1 cellular context compared by ENCODE assay signal in genomic region chr6:16578695-16579094, GRCh38.
TF ChIP-seq lines count a peak whose summit lies in the region.

No MANE protein-coding gene starts in this region.

TF ChIP-seq in HepG2, 621 proteins besides CTCF, POLR2A, EP300 and RAD21 (continued from another document):
- TF ChIP-seq, protein P1, sequence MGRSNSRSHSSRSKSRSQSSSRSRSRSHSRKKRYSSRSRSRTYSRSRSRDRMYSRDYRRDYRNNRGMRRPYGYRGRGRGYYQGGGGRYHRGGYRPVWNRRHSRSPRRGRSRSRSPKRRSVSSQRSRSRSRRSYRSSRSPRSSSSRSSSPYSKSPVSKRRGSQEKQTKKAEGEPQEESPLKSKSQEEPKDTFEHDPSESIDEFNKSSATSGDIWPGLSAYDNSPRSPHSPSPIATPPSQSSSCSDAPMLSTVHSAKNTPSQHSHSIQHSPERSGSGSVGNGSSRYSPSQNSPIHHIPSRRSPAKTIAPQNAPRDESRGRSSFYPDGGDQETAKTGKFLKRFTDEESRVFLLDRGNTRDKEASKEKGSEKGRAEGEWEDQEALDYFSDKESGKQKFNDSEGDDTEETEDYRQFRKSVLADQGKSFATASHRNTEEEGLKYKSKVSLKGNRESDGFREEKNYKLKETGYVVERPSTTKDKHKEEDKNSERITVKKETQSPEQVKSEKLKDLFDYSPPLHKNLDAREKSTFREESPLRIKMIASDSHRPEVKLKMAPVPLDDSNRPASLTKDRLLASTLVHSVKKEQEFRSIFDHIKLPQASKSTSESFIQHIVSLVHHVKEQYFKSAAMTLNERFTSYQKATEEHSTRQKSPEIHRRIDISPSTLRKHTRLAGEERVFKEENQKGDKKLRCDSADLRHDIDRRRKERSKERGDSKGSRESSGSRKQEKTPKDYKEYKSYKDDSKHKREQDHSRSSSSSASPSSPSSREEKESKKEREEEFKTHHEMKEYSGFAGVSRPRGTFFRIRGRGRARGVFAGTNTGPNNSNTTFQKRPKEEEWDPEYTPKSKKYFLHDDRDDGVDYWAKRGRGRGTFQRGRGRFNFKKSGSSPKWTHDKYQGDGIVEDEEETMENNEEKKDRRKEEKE (IDR thresholded peaks at IDR 0.05), result no peak
- TF ChIP-seq ZNF547 (CRISPR knock-in tag; IDR thresholded peaks at IDR 0.05) (no peak), PHF21A (CRISPR knock-in tag; IDR thresholded peaks at IDR 0.05) (peak; percentile 29; the same call in 1 of the 2 replicates), POLR2AphosphoS5 (IDR thresholded peaks at IDR 0.05; ENCODE audit: low read depth, low read length) (no peak), HDAC6 (IDR thresholded peaks at IDR 0.05; ENCODE audit: low read depth, low read length) (no peak), JDP2 (CRISPR knock-in tag; IDR thresholded peaks at IDR 0.05; ENCODE audit: borderline replicate concordance) (no peak), CENPX (CRISPR knock-in tag; IDR thresholded peaks at IDR 0.05) (0 out of 2 replicates have a peak, but pooled peaks have one; percentile 42), ZNF563 (CRISPR knock-in tag; IDR thresholded peaks at IDR 0.05) (no peak), CEBPB (IDR thresholded peaks at IDR 0.05; ENCODE audit: borderline replicate concordance, low read depth, low read length) (peak; percentile 76; the same call in 1 of the 2 replicates), NFIB (CRISPR knock-in tag; IDR thresholded peaks at IDR 0.05; ENCODE audit: borderline replicate concordance) (no peak), ZNF556 (CRISPR knock-in tag; IDR thresholded peaks at IDR 0.05; ENCODE audit: borderline replicate concordance) (no peak), SAFB2 (CRISPR knock-in tag; IDR thresholded peaks at IDR 0.05; ENCODE audit: borderline replicate concordance, low read depth) (no peak), SOX6 (IDR thresholded peaks at IDR 0.05) (no peak), SOX6 (CRISPR knock-in tag; IDR thresholded peaks at IDR 0.05) (0 out of 2 replicates have a peak, but pooled peaks have one; percentile 19), MYC (CRISPR knock-in tag; IDR thresholded peaks at IDR 0.05; ENCODE audit: borderline replicate concordance) (no peak), JUNB (CRISPR knock-in tag; IDR thresholded peaks at IDR 0.05; ENCODE audit: borderline replicate concordance) (no peak), RXRB (CRISPR knock-in tag; IDR thresholded peaks at IDR 0.05; ENCODE audit: borderline replicate concordance) (no peak), EZH2 (conservative IDR thresholded peaks at IDR 0.05; ENCODE audit: low read depth, low read length) (no peak), PAXIP1 (CRISPR knock-in tag; conservative IDR thresholded peaks at IDR 0.05) (0 out of 2 replicates have a peak, but pooled peaks have one; percentile 37), ELK4 (CRISPR knock-in tag; IDR thresholded peaks at IDR 0.05; ENCODE audit: borderline replicate concordance) (no peak), ONECUT2 (CRISPR knock-in tag; IDR thresholded peaks at IDR 0.05) (no peak), ARNTL (CRISPR knock-in tag; IDR thresholded peaks at IDR 0.05) (no peak), ZZZ3 (CRISPR knock-in tag; IDR thresholded peaks at IDR 0.05; ENCODE audit: borderline replicate concordance) (no peak), LCORL (IDR thresholded peaks at IDR 0.05) (no peak), LCORL (CRISPR knock-in tag; IDR thresholded peaks at IDR 0.05) (peak; percentile 77), ZNF589 (CRISPR knock-in tag; conservative IDR thresholded peaks at IDR 0.05) (no peak), HMG20B (CRISPR knock-in tag; conservative IDR thresholded peaks at IDR 0.05) (no peak), SP2 (CRISPR knock-in tag; IDR thresholded peaks at IDR 0.05) (no peak), ZNF17 (CRISPR knock-in tag; IDR thresholded peaks at IDR 0.05) (no peak), ZNF772 (CRISPR knock-in tag; IDR thresholded peaks at IDR 0.05) (no peak), ATRX (CRISPR knock-in tag; IDR thresholded peaks at IDR 0.05; ENCODE audit: borderline replicate concordance) (no peak), SMYD3 (CRISPR knock-in tag; IDR thresholded peaks at IDR 0.05) (no peak)
- TF ChIP-seq, protein P2, sequence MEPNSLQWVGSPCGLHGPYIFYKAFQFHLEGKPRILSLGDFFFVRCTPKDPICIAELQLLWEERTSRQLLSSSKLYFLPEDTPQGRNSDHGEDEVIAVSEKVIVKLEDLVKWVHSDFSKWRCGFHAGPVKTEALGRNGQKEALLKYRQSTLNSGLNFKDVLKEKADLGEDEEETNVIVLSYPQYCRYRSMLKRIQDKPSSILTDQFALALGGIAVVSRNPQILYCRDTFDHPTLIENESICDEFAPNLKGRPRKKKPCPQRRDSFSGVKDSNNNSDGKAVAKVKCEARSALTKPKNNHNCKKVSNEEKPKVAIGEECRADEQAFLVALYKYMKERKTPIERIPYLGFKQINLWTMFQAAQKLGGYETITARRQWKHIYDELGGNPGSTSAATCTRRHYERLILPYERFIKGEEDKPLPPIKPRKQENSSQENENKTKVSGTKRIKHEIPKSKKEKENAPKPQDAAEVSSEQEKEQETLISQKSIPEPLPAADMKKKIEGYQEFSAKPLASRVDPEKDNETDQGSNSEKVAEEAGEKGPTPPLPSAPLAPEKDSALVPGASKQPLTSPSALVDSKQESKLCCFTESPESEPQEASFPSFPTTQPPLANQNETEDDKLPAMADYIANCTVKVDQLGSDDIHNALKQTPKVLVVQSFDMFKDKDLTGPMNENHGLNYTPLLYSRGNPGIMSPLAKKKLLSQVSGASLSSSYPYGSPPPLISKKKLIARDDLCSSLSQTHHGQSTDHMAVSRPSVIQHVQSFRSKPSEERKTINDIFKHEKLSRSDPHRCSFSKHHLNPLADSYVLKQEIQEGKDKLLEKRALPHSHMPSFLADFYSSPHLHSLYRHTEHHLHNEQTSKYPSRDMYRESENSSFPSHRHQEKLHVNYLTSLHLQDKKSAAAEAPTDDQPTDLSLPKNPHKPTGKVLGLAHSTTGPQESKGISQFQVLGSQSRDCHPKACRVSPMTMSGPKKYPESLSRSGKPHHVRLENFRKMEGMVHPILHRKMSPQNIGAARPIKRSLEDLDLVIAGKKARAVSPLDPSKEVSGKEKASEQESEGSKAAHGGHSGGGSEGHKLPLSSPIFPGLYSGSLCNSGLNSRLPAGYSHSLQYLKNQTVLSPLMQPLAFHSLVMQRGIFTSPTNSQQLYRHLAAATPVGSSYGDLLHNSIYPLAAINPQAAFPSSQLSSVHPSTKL (CRISPR knock-in tag; IDR thresholded peaks at IDR 0.05), result 0 out of 2 replicates have a peak, but pooled peaks have one; percentile 16
- TF ChIP-seq, protein P3, sequence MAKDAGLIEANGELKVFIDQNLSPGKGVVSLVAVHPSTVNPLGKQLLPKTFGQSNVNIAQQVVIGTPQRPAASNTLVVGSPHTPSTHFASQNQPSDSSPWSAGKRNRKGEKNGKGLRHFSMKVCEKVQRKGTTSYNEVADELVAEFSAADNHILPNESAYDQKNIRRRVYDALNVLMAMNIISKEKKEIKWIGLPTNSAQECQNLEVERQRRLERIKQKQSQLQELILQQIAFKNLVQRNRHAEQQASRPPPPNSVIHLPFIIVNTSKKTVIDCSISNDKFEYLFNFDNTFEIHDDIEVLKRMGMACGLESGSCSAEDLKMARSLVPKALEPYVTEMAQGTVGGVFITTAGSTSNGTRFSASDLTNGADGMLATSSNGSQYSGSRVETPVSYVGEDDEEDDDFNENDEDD (CRISPR knock-in tag; IDR thresholded peaks at IDR 0.05; ENCODE audit: borderline replicate concordance), result no peak
- TF ChIP-seq, protein P4, sequence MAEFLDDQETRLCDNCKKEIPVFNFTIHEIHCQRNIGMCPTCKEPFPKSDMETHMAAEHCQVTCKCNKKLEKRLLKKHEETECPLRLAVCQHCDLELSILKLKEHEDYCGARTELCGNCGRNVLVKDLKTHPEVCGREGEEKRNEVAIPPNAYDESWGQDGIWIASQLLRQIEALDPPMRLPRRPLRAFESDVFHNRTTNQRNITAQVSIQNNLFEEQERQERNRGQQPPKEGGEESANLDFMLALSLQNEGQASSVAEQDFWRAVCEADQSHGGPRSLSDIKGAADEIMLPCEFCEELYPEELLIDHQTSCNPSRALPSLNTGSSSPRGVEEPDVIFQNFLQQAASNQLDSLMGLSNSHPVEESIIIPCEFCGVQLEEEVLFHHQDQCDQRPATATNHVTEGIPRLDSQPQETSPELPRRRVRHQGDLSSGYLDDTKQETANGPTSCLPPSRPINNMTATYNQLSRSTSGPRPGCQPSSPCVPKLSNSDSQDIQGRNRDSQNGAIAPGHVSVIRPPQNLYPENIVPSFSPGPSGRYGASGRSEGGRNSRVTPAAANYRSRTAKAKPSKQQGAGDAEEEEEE (CRISPR knock-in tag; IDR thresholded peaks at IDR 0.05; ENCODE audit: borderline replicate concordance), result no peak
- TF ChIP-seq, protein P5, sequence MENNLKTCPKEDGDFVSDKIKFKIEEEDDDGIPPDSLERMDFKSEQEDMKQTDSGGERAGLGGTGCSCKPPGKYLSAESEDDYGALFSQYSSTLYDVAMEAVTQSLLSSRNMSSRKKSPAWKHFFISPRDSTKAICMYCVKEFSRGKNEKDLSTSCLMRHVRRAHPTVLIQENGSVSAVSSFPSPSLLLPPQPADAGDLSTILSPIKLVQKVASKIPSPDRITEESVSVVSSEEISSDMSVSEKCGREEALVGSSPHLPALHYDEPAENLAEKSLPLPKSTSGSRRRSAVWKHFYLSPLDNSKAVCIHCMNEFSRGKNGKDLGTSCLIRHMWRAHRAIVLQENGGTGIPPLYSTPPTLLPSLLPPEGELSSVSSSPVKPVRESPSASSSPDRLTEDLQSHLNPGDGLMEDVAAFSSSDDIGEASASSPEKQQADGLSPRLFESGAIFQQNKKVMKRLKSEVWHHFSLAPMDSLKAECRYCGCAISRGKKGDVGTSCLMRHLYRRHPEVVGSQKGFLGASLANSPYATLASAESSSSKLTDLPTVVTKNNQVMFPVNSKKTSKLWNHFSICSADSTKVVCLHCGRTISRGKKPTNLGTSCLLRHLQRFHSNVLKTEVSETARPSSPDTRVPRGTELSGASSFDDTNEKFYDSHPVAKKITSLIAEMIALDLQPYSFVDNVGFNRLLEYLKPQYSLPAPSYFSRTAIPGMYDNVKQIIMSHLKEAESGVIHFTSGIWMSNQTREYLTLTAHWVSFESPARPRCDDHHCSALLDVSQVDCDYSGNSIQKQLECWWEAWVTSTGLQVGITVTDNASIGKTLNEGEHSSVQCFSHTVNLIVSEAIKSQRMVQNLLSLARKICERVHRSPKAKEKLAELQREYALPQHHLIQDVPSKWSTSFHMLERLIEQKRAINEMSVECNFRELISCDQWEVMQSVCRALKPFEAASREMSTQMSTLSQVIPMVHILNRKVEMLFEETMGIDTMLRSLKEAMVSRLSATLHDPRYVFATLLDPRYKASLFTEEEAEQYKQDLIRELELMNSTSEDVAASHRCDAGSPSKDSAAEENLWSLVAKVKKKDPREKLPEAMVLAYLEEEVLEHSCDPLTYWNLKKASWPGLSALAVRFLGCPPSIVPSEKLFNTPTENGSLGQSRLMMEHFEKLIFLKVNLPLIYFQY (CRISPR knock-in tag; IDR thresholded peaks at IDR 0.05; ENCODE audit: borderline replicate concordance), result no peak
- TF ChIP-seq, protein P6, sequence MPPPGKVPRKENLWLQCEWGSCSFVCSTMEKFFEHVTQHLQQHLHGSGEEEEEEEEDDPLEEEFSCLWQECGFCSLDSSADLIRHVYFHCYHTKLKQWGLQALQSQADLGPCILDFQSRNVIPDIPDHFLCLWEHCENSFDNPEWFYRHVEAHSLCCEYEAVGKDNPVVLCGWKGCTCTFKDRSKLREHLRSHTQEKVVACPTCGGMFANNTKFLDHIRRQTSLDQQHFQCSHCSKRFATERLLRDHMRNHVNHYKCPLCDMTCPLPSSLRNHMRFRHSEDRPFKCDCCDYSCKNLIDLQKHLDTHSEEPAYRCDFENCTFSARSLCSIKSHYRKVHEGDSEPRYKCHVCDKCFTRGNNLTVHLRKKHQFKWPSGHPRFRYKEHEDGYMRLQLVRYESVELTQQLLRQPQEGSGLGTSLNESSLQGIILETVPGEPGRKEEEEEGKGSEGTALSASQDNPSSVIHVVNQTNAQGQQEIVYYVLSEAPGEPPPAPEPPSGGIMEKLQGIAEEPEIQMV (CRISPR knock-in tag; IDR thresholded peaks at IDR 0.05; ENCODE audit: low read depth), result no peak
- TF ChIP-seq, protein P7, sequence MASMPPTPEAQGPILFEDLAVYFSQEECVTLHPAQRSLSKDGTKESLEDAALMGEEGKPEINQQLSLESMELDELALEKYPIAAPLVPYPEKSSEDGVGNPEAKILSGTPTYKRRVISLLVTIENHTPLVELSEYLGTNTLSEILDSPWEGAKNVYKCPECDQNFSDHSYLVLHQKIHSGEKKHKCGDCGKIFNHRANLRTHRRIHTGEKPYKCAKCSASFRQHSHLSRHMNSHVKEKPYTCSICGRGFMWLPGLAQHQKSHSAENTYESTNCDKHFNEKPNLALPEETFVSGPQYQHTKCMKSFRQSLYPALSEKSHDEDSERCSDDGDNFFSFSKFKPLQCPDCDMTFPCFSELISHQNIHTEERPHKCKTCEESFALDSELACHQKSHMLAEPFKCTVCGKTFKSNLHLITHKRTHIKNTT (CRISPR knock-in tag; IDR thresholded peaks at IDR 0.05), result no peak
